ENCODE assay signal across 17 cellular contexts in genomic region chr2:29065479-29065847, GRCh38. TPM values are rescaled to one million over a fixed set of nuclear protein-coding genes. Genes with fewer than 3 reads are reported as not detected.
DNase-seq lines count a peak whose midpoint lies in the region; ATAC-seq and TF ChIP-seq lines count a peak whose summit lies in the region.
"Had no signal": no experiment of that assay in that cellular context is flagged by ENCODE, and none has a peak within 500 bp of the region (broad histone marks: within the 10 kb centered on the region; RNA-seq: fewer than 3 reads in every experiment).

No MANE protein-coding gene starts in this region.

- ATAC-seq in Right ventricle myocardium superior (ENCODE audit: poor library complexity) (peak; percentile 36), GM19351 (IDR thresholded peaks at IDR 0.05; ENCODE audit: unreplicated experiment) (no peak)

- no peak for TF ChIP-seq CTCF in right atrium auricular region (IDR thresholded peaks at IDR 0.05)
- no peak for TF ChIP-seq CTCF in vagina (IDR thresholded peaks at IDR 0.05)

- no peak for TF ChIP-seq POLR2A in vagina (IDR thresholded peaks at IDR 0.05)

- no peak for DNase-seq in Right ventricle myocardium superior
- no peak for DNase-seq in right atrium auricular region (ENCODE audit: low spot score)
- DNase-seq in hypothalamus (lab: John Stamatoyannopoulos, UW): peak in 30 of 51 donors; percentile 21 to 85 (median 61)
- peak; percentile 71 to 84 for DNase-seq in vagina (ENCODE audit: extremely low spot score in 2 of 2)
- DNase-seq in NCI-H82 treated with DMSO at 0.1 percent for 48 hours (lab: John Stamatoyannopoulos, UW; ENCODE audit: unreplicated experiment): no peak
- no peak for DNase-seq in NK-92 (lab: John Stamatoyannopoulos, UW; ENCODE audit: unreplicated experiment)
- DNase-seq: activated naive CD8-positive, alpha-beta T cell treated with anti-CD3 and anti-CD28 coated beads for 36 hours; activated T-cell treated with anti-CD3 and anti-CD28 coated beads, Interleukin-2, amount 50 U/mL, for 24 hours; CD4-positive, CD25-positive, alpha-beta regulatory T cell; NCI-H2081; NCI-H526; small intestine had no signal

- H3K36me3 ChIP-seq in right atrium auricular region: no peaks in the 10 kb centered on the region
- no peaks in the 10 kb centered on the region for H3K36me3 ChIP-seq in rectal smooth muscle tissue (ENCODE audit: control insufficient read depth, insufficient read depth, low read length)
- H3K36me3 ChIP-seq in vagina: no peaks in the 10 kb centered on the region
- H3K36me3 ChIP-seq: neutrophil had no signal

- intact Hi-C loops in Right ventricle myocardium superior (cut with DNase I) (no loop called here), vagina (cut with DNase I) (no loop called here)

- H3K27me3 ChIP-seq in right atrium auricular region (no peaks in the 10 kb centered on the region), rectal smooth muscle tissue (ENCODE audit: control insufficient read depth, insufficient read depth, low read length) (no peaks in the 10 kb centered on the region), vagina (no peaks in the 10 kb centered on the region)
- H3K27me3 ChIP-seq: neutrophil had no signal

- H3K4me1 ChIP-seq in right atrium auricular region (peaks cover 0 to 26% of the 10 kb centered on the region in 2 donors), rectal smooth muscle tissue (ENCODE audit: control insufficient read depth, insufficient read depth, low read length) (peaks cover 24% of the 10 kb centered on the region), vagina (peaks cover 58% of the 10 kb centered on the region)
- H3K4me1 ChIP-seq: A549 had no signal

- peak overlapping the region in 1 of 2 donors; percentile 37 for H3K27ac ChIP-seq in right atrium auricular region
- peak overlapping the region; percentile 82 for H3K27ac ChIP-seq in rectal smooth muscle tissue (ENCODE audit: low read depth, low read length)
- peak overlapping the region; percentile 69 for H3K27ac ChIP-seq in vagina
- H3K27ac ChIP-seq: neutrophil had no signal

- H3K9me3 ChIP-seq in right atrium auricular region (no peaks in the 10 kb centered on the region), vagina (no peaks in the 10 kb centered on the region)
- H3K9me3 ChIP-seq: A549, neutrophil had no signal

- H3K4me3 ChIP-seq in right atrium auricular region: no peak overlapping the region
- peak overlapping the region; percentile 1 for H3K4me3 ChIP-seq in rectal smooth muscle tissue (ENCODE audit: low read length)
- H3K4me3 ChIP-seq in vagina: no peak overlapping the region
- H3K4me3 ChIP-seq: A549 had no signal

- no peak overlapping the region for H3K9ac ChIP-seq in rectal smooth muscle tissue (ENCODE audit: low read length)

RNA-seq across cellular contexts. Expression of gene PCARE, which starts 8.9 kb away (rescaled TPM):
- total RNA-seq in Right ventricle myocardium superior (0.67 TPM), right atrium auricular region (1 to 10 TPM in 1 of 2 donors, under 1 TPM in 1; 0.79 to 2.2 TPM), vagina (not detected)
- total RNA-seq: activated naive CD8-positive, alpha-beta T cell treated with anti-CD3 and anti-CD28 coated beads for 36 hours; CD4-positive, CD25-positive, alpha-beta regulatory T cell; frontal cortex had no signal

RNA-seq across cellular contexts. Expression of gene CLIP4, which starts 49.8 kb away (rescaled TPM):
- total RNA-seq in Right ventricle myocardium superior (25.6 TPM), right atrium auricular region (10 to 100 TPM; 66.5 to 71.0 TPM), vagina (63.1 TPM)

Comparison
In these comparisons a context has a peak if more than half of its experiments do, and no peak if none do; other contexts are left out.
1. DNase-seq: peak in hypothalamus (30 of 51) and vagina (2 of 2); none in Right ventricle myocardium superior (single experiment), right atrium auricular region (single experiment), NCI-H82 treated with DMSO at 0.1 percent for 48 hours (single experiment) and NK-92 (single experiment).